In genomic region chr4:163484906-163485305, GRCh38 we compare ENCODE assay signal across 1 cellular context.
TF ChIP-seq lines count a peak whose summit lies in the region.

No MANE protein-coding gene starts in this region.

TF ChIP-seq in HepG2, 621 proteins besides CTCF, POLR2A, EP300 and RAD21 (continued from another document):
- no peak for TF ChIP-seq IKZF1 (IDR thresholded peaks at IDR 0.05)
- TF ChIP-seq ZNF816 (CRISPR knock-in tag; IDR thresholded peaks at IDR 0.05; ENCODE audit: borderline replicate concordance): no peak
- no peak for TF ChIP-seq ZNF550 (CRISPR knock-in tag; IDR thresholded peaks at IDR 0.05; ENCODE audit: borderline replicate concordance)
- TF ChIP-seq SMAD3 (CRISPR knock-in tag; IDR thresholded peaks at IDR 0.05): no peak
- no peak for TF ChIP-seq EZH2 (conservative IDR thresholded peaks at IDR 0.05; ENCODE audit: low read depth, low read length)
- TF ChIP-seq HOXD1 (CRISPR knock-in tag; IDR thresholded peaks at IDR 0.05): no peak
- no peak for TF ChIP-seq CBFB (CRISPR knock-in tag; IDR thresholded peaks at IDR 0.05)
- TF ChIP-seq SRSF1 (optimal IDR thresholded peaks at IDR 0.05; ENCODE audit: low read depth, low read length): no peak
- peak; percentile 50; the same call in 1 of the 2 replicates for TF ChIP-seq ARID3A (IDR thresholded peaks at IDR 0.05; ENCODE audit: low read depth, low read length)
- TF ChIP-seq DR1 (CRISPR knock-in tag; IDR thresholded peaks at IDR 0.05): no peak
- TF ChIP-seq ZNF784 (CRISPR knock-in tag; IDR thresholded peaks at IDR 0.05; ENCODE audit: borderline replicate concordance): no peak
- TF ChIP-seq ZBTB4 (CRISPR knock-in tag; IDR thresholded peaks at IDR 0.05; ENCODE audit: borderline replicate concordance): no peak
- TF ChIP-seq KAT2B (IDR thresholded peaks at IDR 0.05; ENCODE audit: borderline replicate concordance, low read depth, low read length): no peak
- TF ChIP-seq, protein P1, sequence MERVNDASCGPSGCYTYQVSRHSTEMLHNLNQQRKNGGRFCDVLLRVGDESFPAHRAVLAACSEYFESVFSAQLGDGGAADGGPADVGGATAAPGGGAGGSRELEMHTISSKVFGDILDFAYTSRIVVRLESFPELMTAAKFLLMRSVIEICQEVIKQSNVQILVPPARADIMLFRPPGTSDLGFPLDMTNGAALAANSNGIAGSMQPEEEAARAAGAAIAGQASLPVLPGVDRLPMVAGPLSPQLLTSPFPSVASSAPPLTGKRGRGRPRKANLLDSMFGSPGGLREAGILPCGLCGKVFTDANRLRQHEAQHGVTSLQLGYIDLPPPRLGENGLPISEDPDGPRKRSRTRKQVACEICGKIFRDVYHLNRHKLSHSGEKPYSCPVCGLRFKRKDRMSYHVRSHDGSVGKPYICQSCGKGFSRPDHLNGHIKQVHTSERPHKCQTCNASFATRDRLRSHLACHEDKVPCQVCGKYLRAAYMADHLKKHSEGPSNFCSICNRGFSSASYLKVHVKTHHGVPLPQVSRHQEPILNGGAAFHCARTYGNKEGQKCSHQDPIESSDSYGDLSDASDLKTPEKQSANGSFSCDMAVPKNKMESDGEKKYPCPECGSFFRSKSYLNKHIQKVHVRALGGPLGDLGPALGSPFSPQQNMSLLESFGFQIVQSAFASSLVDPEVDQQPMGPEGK (CRISPR knock-in tag; IDR thresholded peaks at IDR 0.05): 0 out of 2 replicates have a peak, but pooled peaks have one; percentile 22
- no peak for TF ChIP-seq NRL (CRISPR knock-in tag; IDR thresholded peaks at IDR 0.05; ENCODE audit: borderline replicate concordance)
- TF ChIP-seq, protein P2, sequence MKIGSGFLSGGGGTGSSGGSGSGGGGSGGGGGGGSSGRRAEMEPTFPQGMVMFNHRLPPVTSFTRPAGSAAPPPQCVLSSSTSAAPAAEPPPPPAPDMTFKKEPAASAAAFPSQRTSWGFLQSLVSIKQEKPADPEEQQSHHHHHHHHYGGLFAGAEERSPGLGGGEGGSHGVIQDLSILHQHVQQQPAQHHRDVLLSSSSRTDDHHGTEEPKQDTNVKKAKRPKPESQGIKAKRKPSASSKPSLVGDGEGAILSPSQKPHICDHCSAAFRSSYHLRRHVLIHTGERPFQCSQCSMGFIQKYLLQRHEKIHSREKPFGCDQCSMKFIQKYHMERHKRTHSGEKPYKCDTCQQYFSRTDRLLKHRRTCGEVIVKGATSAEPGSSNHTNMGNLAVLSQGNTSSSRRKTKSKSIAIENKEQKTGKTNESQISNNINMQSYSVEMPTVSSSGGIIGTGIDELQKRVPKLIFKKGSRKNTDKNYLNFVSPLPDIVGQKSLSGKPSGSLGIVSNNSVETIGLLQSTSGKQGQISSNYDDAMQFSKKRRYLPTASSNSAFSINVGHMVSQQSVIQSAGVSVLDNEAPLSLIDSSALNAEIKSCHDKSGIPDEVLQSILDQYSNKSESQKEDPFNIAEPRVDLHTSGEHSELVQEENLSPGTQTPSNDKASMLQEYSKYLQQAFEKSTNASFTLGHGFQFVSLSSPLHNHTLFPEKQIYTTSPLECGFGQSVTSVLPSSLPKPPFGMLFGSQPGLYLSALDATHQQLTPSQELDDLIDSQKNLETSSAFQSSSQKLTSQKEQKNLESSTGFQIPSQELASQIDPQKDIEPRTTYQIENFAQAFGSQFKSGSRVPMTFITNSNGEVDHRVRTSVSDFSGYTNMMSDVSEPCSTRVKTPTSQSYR (CRISPR knock-in tag; IDR thresholded peaks at IDR 0.05; ENCODE audit: borderline replicate concordance): peak; percentile 9; the same call in 1 of the 2 replicates
- peak; percentile 62 for TF ChIP-seq STAG1 (CRISPR knock-in tag; IDR thresholded peaks at IDR 0.05)
- no peak for TF ChIP-seq ZNF274 (CRISPR knock-in tag; IDR thresholded peaks at IDR 0.05)
- no peak for TF ChIP-seq ZNF180 (CRISPR knock-in tag; IDR thresholded peaks at IDR 0.05; ENCODE audit: borderline replicate concordance, low read depth)
- no peak for TF ChIP-seq CREB1 (IDR thresholded peaks at IDR 0.05)
- no peak for TF ChIP-seq CREB1 (CRISPR knock-in tag; IDR thresholded peaks at IDR 0.05)
- TF ChIP-seq, protein P3, sequence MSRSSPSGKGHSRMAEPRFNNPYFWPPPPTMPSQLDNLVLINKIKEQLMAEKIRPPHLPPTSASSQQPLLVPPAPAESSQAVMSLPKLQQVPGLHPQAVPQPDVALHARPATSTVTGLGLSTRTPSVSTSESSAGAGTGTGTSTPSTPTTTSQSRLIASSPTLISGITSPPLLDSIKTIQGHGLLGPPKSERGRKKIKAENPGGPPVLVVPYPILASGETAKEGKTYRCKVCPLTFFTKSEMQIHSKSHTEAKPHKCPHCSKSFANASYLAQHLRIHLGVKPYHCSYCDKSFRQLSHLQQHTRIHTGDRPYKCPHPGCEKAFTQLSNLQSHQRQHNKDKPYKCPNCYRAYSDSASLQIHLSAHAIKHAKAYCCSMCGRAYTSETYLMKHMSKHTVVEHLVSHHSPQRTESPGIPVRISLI (CRISPR knock-in tag; IDR thresholded peaks at IDR 0.05; ENCODE audit: borderline replicate concordance): no peak
- no peak for TF ChIP-seq BATF2 (CRISPR knock-in tag; IDR thresholded peaks at IDR 0.05)
- TF ChIP-seq SMC3 (IDR thresholded peaks at IDR 0.05; ENCODE audit: low read length): peak; percentile 78
- TF ChIP-seq MAZ (IDR thresholded peaks at IDR 0.05; ENCODE audit: borderline replicate concordance, low read depth, low read length): peak; percentile 53; the same call in 1 of the 2 replicates
- TF ChIP-seq MAZ (CRISPR knock-in tag; IDR thresholded peaks at IDR 0.05; ENCODE audit: low read depth): no peak
